In genomic region chr12:28946361-28946760, GRCh38 we compare ENCODE assay signal across 28 cellular contexts.
"Had no signal": no experiment of that assay in that cellular context is flagged by ENCODE, and none has a peak within 500 bp of the region (broad histone marks: within the 10 kb centered on the region; RNA-seq: fewer than 3 reads in every experiment).

No MANE protein-coding gene starts in this region.

- H3K4me3 Mint-ChIP-seq: natural killer cell; nephron; neural progenitor cell; stimulated activated effector memory CD8-positive, alpha-beta T cell treated with anti-CD3 and anti-CD28 coated beads, Interleukin-12 subunit alpha, Interleukin-12 subunit beta, amount 100 ng/mL, for 72 hours; stimulated activated naive B cell treated with anti-CD40 and anti-IgM and Interleukin-4, amounts not matched to agents 10 μg/mL and 1 μg/mL and 100 μg/mL, for 72 hours; stimulated activated naive CD8-positive, alpha-beta T cell treated with anti-CD3 and anti-CD28 coated beads, Interleukin-15, Interleukin-2, amounts not matched to agents 100 ng/mL and 50 ng/mL, for 24 hours had no signal

- ATAC-seq: natural killer cell; psoas muscle; right cardiac atrium; right lobe of liver; stimulated activated effector memory CD8-positive, alpha-beta T cell treated with anti-CD3 and anti-CD28 coated beads, Interleukin-12 subunit alpha, Interleukin-12 subunit beta, amount 100 ng/mL, for 72 hours; stimulated activated naive B cell treated with anti-CD40 and anti-IgM and Interleukin-4, amounts not matched to agents 10 μg/mL and 1 μg/mL and 100 μg/mL, for 72 hours had no signal

- H2AFZ ChIP-seq: neural progenitor cell, parathyroid adenoma had no signal

- H3K27me3 Mint-ChIP-seq: progenitor cell of endocrine pancreas; stimulated activated naive B cell treated with anti-CD40 and anti-IgM and Interleukin-4, amounts not matched to agents 10 μg/mL and 1 μg/mL and 100 μg/mL, for 72 hours; stimulated activated naive CD8-positive, alpha-beta T cell treated with anti-CD3 and anti-CD28 coated beads, Interleukin-15, Interleukin-2, amounts not matched to agents 100 ng/mL and 50 ng/mL, for 24 hours had no signal

- H3K27me3 ChIP-seq: neural progenitor cell, ovary, right lobe of liver, sigmoid colon, stomach, thyroid gland, tibial nerve, upper lobe of left lung, vagina had no signal

- H3K36me3 ChIP-seq: neural progenitor cell, ovary, right lobe of liver, sigmoid colon, stomach, thoracic aorta, thyroid gland, tibial nerve, upper lobe of left lung, vagina had no signal

- H3K36me3 Mint-ChIP-seq: natural killer cell; neural progenitor cell; stimulated activated effector memory CD8-positive, alpha-beta T cell treated with anti-CD3 and anti-CD28 coated beads, Interleukin-12 subunit alpha, Interleukin-12 subunit beta, amount 100 ng/mL, for 72 hours; stimulated activated naive B cell treated with anti-CD40 and anti-IgM and Interleukin-4, amounts not matched to agents 10 μg/mL and 1 μg/mL and 100 μg/mL, for 72 hours had no signal

- H3K27ac ChIP-seq: neural progenitor cell, ovary, parathyroid adenoma, psoas muscle, right lobe of liver, sigmoid colon, stomach, thoracic aorta, thyroid gland, tibial nerve, upper lobe of left lung, vagina had no signal

- H3K27ac Mint-ChIP-seq: natural killer cell; nephron; neural progenitor cell; progenitor cell of endocrine pancreas; stimulated activated effector memory CD8-positive, alpha-beta T cell treated with anti-CD3 and anti-CD28 coated beads, Interleukin-12 subunit alpha, Interleukin-12 subunit beta, amount 100 ng/mL, for 72 hours; stimulated activated naive B cell treated with anti-CD40 and anti-IgM and Interleukin-4, amounts not matched to agents 10 μg/mL and 1 μg/mL and 100 μg/mL, for 72 hours; stimulated activated naive CD8-positive, alpha-beta T cell treated with anti-CD3 and anti-CD28 coated beads, Interleukin-15, Interleukin-2, amounts not matched to agents 100 ng/mL and 50 ng/mL, for 24 hours had no signal

- H3K9me3 ChIP-seq: ovary, psoas muscle, right lobe of liver, sigmoid colon, stomach, thoracic aorta, thyroid gland, tibial nerve, upper lobe of left lung, vagina had no signal

- H3K4me1 Mint-ChIP-seq: natural killer cell; nephron; neural progenitor cell; stimulated activated effector memory CD8-positive, alpha-beta T cell treated with anti-CD3 and anti-CD28 coated beads, Interleukin-12 subunit alpha, Interleukin-12 subunit beta, amount 100 ng/mL, for 72 hours; stimulated activated naive B cell treated with anti-CD40 and anti-IgM and Interleukin-4, amounts not matched to agents 10 μg/mL and 1 μg/mL and 100 μg/mL, for 72 hours had no signal

- H3K4me1 ChIP-seq: neural progenitor cell, parathyroid adenoma, psoas muscle, right lobe of liver, sigmoid colon, stomach, thyroid gland, tibial nerve, upper lobe of left lung, vagina had no signal

- H3K9me3 Mint-ChIP-seq: nephron; neural progenitor cell; stimulated activated effector memory CD8-positive, alpha-beta T cell treated with anti-CD3 and anti-CD28 coated beads, Interleukin-12 subunit alpha, Interleukin-12 subunit beta, amount 100 ng/mL, for 72 hours; stimulated activated naive CD8-positive, alpha-beta T cell treated with anti-CD3 and anti-CD28 coated beads, Interleukin-15, Interleukin-2, amounts not matched to agents 100 ng/mL and 50 ng/mL, for 24 hours had no signal

- H3K4me2 ChIP-seq: neural progenitor cell had no signal

- DNase-seq: natural killer cell; occipital lobe; ovary; posterior cingulate gyrus; psoas muscle; right cardiac atrium; right lobe of liver; sigmoid colon; small intestine; stimulated activated CD4-positive, alpha-beta T cell treated with anti-CD3 and anti-CD28 coated beads, Interleukin-15, amount 100 ng/mL, for 24 hours; stimulated activated CD4-positive, alpha-beta T cell treated with anti-CD3 and anti-CD28 coated beads, Interleukin-2, amount 100 ng/mL, for 24 hours; stimulated activated CD4-positive, alpha-beta T cell treated with anti-CD3 and anti-CD28 coated beads, Interleukin-2, amount 100 ng/mL, for 48 hours; stimulated activated CD4-positive, alpha-beta T cell treated with anti-CD3 and anti-CD28 coated beads, Interleukin-4, amount 100 ng/mL, for 24 hours; stimulated activated naive B cell treated with anti-CD40 and anti-IgM and Interleukin-4, amounts not matched to agents 10 μg/mL and 1 μg/mL and 100 μg/mL, for 72 hours; stimulated activated naive CD4-positive, alpha-beta T cell treated with Interleukin-2 at 50 U/mL for 16 hours; stomach; thyroid gland; trophoblast cell; upper lobe of left lung had no signal

- H3K4me3 ChIP-seq: neural progenitor cell, ovary, psoas muscle, right lobe of liver, sigmoid colon, stomach, thoracic aorta, thyroid gland, tibial nerve, upper lobe of left lung, vagina had no signal

- H3K79me2 ChIP-seq: parathyroid adenoma had no signal
